In genomic region chr17:79483122-79483521, GRCh38 we compare ENCODE assay signal across 27 cellular contexts.
"Had no signal": no experiment of that assay in that cellular context is flagged by ENCODE, and none has a peak within 500 bp of the region (broad histone marks: within the 10 kb centered on the region; RNA-seq: fewer than 3 reads in every experiment).

No MANE protein-coding gene starts in this region.

- H3K27ac ChIP-seq: body of pancreas, cardiac muscle cell, hepatocyte, thoracic aorta, upper lobe of left lung had no signal

- DNase-seq: activated CD4-positive, alpha-beta T cell treated with anti-CD3 and anti-CD28 coated beads, Interleukin-2, amount 10 ng/mL, durations not matched to agents 7 days and 5 days; activated CD8-positive, alpha-beta memory T cell treated with anti-CD3 and anti-CD28 coated beads, Interleukin-2, amount 10 ng/mL, durations not matched to agents 7 days and 5 days; activated CD8-positive, alpha-beta T cell treated with anti-CD3 and anti-CD28 coated beads for 36 hours; activated effector memory CD4-positive, alpha-beta T cell treated with anti-CD3 and anti-CD28 coated beads, Interleukin-2, amount 50 U/mL, for 16 hours; activated T-cell treated with anti-CD3 and anti-CD28 coated beads for 4 hours; anterior cingulate cortex; body of pancreas; effector CD4-positive, alpha-beta T cell; erythroblast; foreskin fibroblast; left colon; occipital lobe; small intestine; stimulated activated CD4-positive, alpha-beta T cell treated with anti-CD3 and anti-CD28 coated beads, Interleukin-15, amount 100 ng/mL, for 24 hours; stimulated activated CD8-positive, alpha-beta memory T cell treated with anti-CD3 and anti-CD28 coated beads, Interleukin-4, amount 100 ng/mL, for 48 hours; stimulated activated naive B cell treated with anti-CD40 and anti-IgM and Interleukin-4, amounts not matched to agents 10 μg/mL and 1 μg/mL and 100 μg/mL, for 72 hours; upper lobe of left lung had no signal

- H3K27ac Mint-ChIP-seq: activated CD4-positive, alpha-beta T cell treated with anti-CD3 and anti-CD28 coated beads, Interleukin-2, amount 10 ng/mL, durations not matched to agents 7 days and 5 days; activated CD8-positive, alpha-beta memory T cell treated with anti-CD3 and anti-CD28 coated beads, Interleukin-2, amount 10 ng/mL, durations not matched to agents 7 days and 5 days; activated CD8-positive, alpha-beta T cell treated with anti-CD3 and anti-CD28 coated beads for 36 hours; dendritic cell treated with granulocyte-macrophage colony-stimulating factor and Interleukin-4, amounts not matched to agents 40 ng/mL and 50 ng/mL, for 4 days; memory B cell; nephron progenitor cell; stimulated activated naive B cell treated with anti-CD40 and anti-IgM and Interleukin-4, amounts not matched to agents 10 μg/mL and 1 μg/mL and 100 μg/mL, for 72 hours had no signal

- ATAC-seq: activated CD4-positive, CD25-positive, alpha-beta regulatory T cell treated with anti-CD3 and anti-CD28 coated beads, Interleukin-2, amount 50 U/mL, for 24 hours; activated CD8-positive, alpha-beta memory T cell treated with anti-CD3 and anti-CD28 coated beads, Interleukin-2, amount 10 ng/mL, durations not matched to agents 7 days and 5 days; activated CD8-positive, alpha-beta T cell treated with anti-CD3 and anti-CD28 coated beads for 36 hours; body of pancreas; left colon; sciatic nerve; stimulated activated naive B cell treated with anti-CD40 and anti-IgM and Interleukin-4, amounts not matched to agents 10 μg/mL and 1 μg/mL and 100 μg/mL, for 72 hours had no signal

- H3K4me3 ChIP-seq: body of pancreas, cardiac muscle cell, hepatocyte, thoracic aorta, upper lobe of left lung had no signal

- FAIRE-seq: keratinocyte, small intestine had no signal

- H3K9me3 ChIP-seq: body of pancreas, thoracic aorta, upper lobe of left lung had no signal

- H3K36me3 ChIP-seq: cardiac muscle cell, thoracic aorta, upper lobe of left lung had no signal

- H3K9me3 Mint-ChIP-seq: activated CD4-positive, alpha-beta T cell treated with anti-CD3 and anti-CD28 coated beads, Interleukin-2, amount 10 ng/mL, durations not matched to agents 7 days and 5 days; activated CD8-positive, alpha-beta T cell treated with anti-CD3 and anti-CD28 coated beads for 36 hours; activated naive CD4-positive, alpha-beta T cell treated with anti-CD3 and anti-CD28 coated beads, Interleukin-2, amount 50 U/mL, for 24 hours; dendritic cell treated with granulocyte-macrophage colony-stimulating factor and Interleukin-4, amounts not matched to agents 40 ng/mL and 50 ng/mL, for 4 days; nephron progenitor cell; stimulated activated naive B cell treated with anti-CD40 and anti-IgM and Interleukin-4, amounts not matched to agents 10 μg/mL and 1 μg/mL and 100 μg/mL, for 72 hours had no signal

- H3K36me3 Mint-ChIP-seq: activated CD8-positive, alpha-beta memory T cell treated with anti-CD3 and anti-CD28 coated beads, Interleukin-2, amount 10 ng/mL, durations not matched to agents 7 days and 5 days; activated naive CD4-positive, alpha-beta T cell treated with anti-CD3 and anti-CD28 coated beads, Interleukin-2, amount 50 U/mL, for 24 hours; memory B cell had no signal

- H3K4me3 Mint-ChIP-seq: activated CD4-positive, alpha-beta T cell treated with anti-CD3 and anti-CD28 coated beads, Interleukin-2, amount 10 ng/mL, durations not matched to agents 7 days and 5 days; activated CD8-positive, alpha-beta memory T cell treated with anti-CD3 and anti-CD28 coated beads, Interleukin-2, amount 10 ng/mL, durations not matched to agents 7 days and 5 days; activated CD8-positive, alpha-beta T cell treated with anti-CD3 and anti-CD28 coated beads for 36 hours; activated naive CD4-positive, alpha-beta T cell treated with anti-CD3 and anti-CD28 coated beads, Interleukin-2, amount 50 U/mL, for 24 hours; dendritic cell treated with granulocyte-macrophage colony-stimulating factor and Interleukin-4, amounts not matched to agents 40 ng/mL and 50 ng/mL, for 4 days; memory B cell; nephron progenitor cell; stimulated activated naive B cell treated with anti-CD40 and anti-IgM and Interleukin-4, amounts not matched to agents 10 μg/mL and 1 μg/mL and 100 μg/mL, for 72 hours had no signal

- H3K4me1 Mint-ChIP-seq: activated CD4-positive, alpha-beta T cell treated with anti-CD3 and anti-CD28 coated beads, Interleukin-2, amount 10 ng/mL, durations not matched to agents 7 days and 5 days; activated CD8-positive, alpha-beta memory T cell treated with anti-CD3 and anti-CD28 coated beads, Interleukin-2, amount 10 ng/mL, durations not matched to agents 7 days and 5 days; activated naive CD4-positive, alpha-beta T cell treated with anti-CD3 and anti-CD28 coated beads, Interleukin-2, amount 50 U/mL, for 24 hours; memory B cell had no signal

- H3K4me1 ChIP-seq: body of pancreas, upper lobe of left lung had no signal
